ENCODE assay signal across 20 cellular contexts in genomic region chr11:109785714-109786113, GRCh38.
DNase-seq lines count a peak whose midpoint lies in the region; TF ChIP-seq lines count a peak whose summit lies in the region.
"Had no signal": no experiment of that assay in that cellular context is flagged by ENCODE, and none has a peak within 500 bp of the region (broad histone marks: within the 10 kb centered on the region; RNA-seq: fewer than 3 reads in every experiment).

No MANE protein-coding gene starts in this region.

- DNase-seq in GM04503 (ENCODE audit: low read depth) (peak; percentile 68), MM.1S (no peak), choroid plexus epithelial cell (ENCODE audit: low read depth) (peak; percentile 31), osteoblast (ENCODE audit: insufficient read length, low spot score, missing footprints) (no peak)
- no peak for DNase-seq in activated CD4-positive, alpha-beta T cell treated with anti-CD3 and anti-CD28 coated beads, Interleukin-2, amount 50 U/mL, for 4 hours
- no peak for DNase-seq in activated CD8-positive, alpha-beta memory T cell treated with anti-CD3 and anti-CD28 coated beads, Interleukin-2, amount 50 U/mL, for 4 hours
- no peak for DNase-seq in activated naive CD4-positive, alpha-beta T cell treated with anti-CD3 and anti-CD28 coated beads, Interleukin-2, amount 10 ng/mL, durations not matched to agents 7 days and 5 days
- DNase-seq: activated CD4-positive, alpha-beta T cell treated with anti-CD3 and anti-CD28 coated beads, Interleukin-2, amount 10 ng/mL, durations not matched to agents 24 days and 14 days; activated T-cell treated with anti-CD3 and anti-CD28 coated beads, Interleukin-2, amount 50 U/mL, for 1 hour; caudate nucleus; DMS79; effector CD8-positive, alpha-beta T cell; lower lobe of right lung; nephron progenitor cell; stomach; T1000 had no signal

- H4K20me1 ChIP-seq in MM.1S (ENCODE audit: insufficient read depth, low read length) (no peaks in the 10 kb centered on the region), osteoblast (ENCODE audit: insufficient read depth, low read length) (no peaks in the 10 kb centered on the region)
- H4K20me1 ChIP-seq: BLaER1 treated with 17β-estradiol and CSF1 and Interleukin-3, amounts not matched to agents 10 nM and 100 nM had no signal

- H3K4me2 ChIP-seq in MM.1S (ENCODE audit: low read depth, low read length) (peak overlapping the region; percentile 28), osteoblast (ENCODE audit: insufficient read depth, low read length) (peak overlapping the region; percentile 49)

- no peak for TF ChIP-seq CTCF in MM.1S (IDR thresholded peaks at IDR 0.05; ENCODE audit: low read length)
- no peak for TF ChIP-seq CTCF in choroid plexus epithelial cell (conservative IDR thresholded peaks at IDR 0.05; ENCODE audit: low read depth, low read length)
- no peak for TF ChIP-seq CTCF in osteoblast (IDR thresholded peaks at IDR 0.05; ENCODE audit: extremely low read depth, low read depth, low read length)

- H3K79me2 ChIP-seq in MM.1S (ENCODE audit: low read length) (no peaks in the 10 kb centered on the region), osteoblast (ENCODE audit: insufficient read depth, low read length) (no peaks in the 10 kb centered on the region)

- no peaks in the 10 kb centered on the region for H3K9me2 ChIP-seq in MM.1S (replicated peaks; ENCODE audit: insufficient read depth, low read length)

- no peak overlapping the region for H3K27ac Mint-ChIP-seq in activated naive CD4-positive, alpha-beta T cell treated with anti-CD3 and anti-CD28 coated beads, Interleukin-2, amount 10 ng/mL, durations not matched to agents 7 days and 5 days
- H3K27ac Mint-ChIP-seq: activated CD4-positive, alpha-beta T cell treated with anti-CD3 and anti-CD28 coated beads, Interleukin-2, amount 10 ng/mL, durations not matched to agents 24 days and 14 days; activated naive CD4-positive, alpha-beta T cell treated with anti-CD3 and anti-CD28 coated beads, Interleukin-2, amount 50 U/mL, for 72 hours; nephron progenitor cell had no signal

- peak overlapping the region; percentile 5; the same call in 1 of the 2 replicates for H3K9ac ChIP-seq in MM.1S (ENCODE audit: low read length)
- H3K9ac ChIP-seq: BLaER1 treated with 17β-estradiol and CSF1 and Interleukin-3, amounts not matched to agents 10 nM and 100 nM had no signal

- H3K27ac ChIP-seq in MM.1S (ENCODE audit: low read length), result peak overlapping the region; percentile 40; the same call in 1 of the 2 replicates
- no peak overlapping the region for H3K27ac ChIP-seq in osteoblast (ENCODE audit: low read depth, low read length)
- H3K27ac ChIP-seq: BLaER1 treated with 17β-estradiol and CSF1 and Interleukin-3, amounts not matched to agents 10 nM and 100 nM; gastroesophageal sphincter; lower lobe of right lung; SJSA1; stomach had no signal

- peaks cover 44% of the 10 kb centered on the region for H3K4me1 ChIP-seq in MM.1S (ENCODE audit: low read length)
- H3K4me1 ChIP-seq in osteoblast (ENCODE audit: insufficient read depth, low read length), result no peaks in the 10 kb centered on the region
- H3K4me1 ChIP-seq: gastroesophageal sphincter, lower lobe of right lung, SJSA1, stomach had no signal

- no peaks in the 10 kb centered on the region for H3K4me1 Mint-ChIP-seq in activated naive CD4-positive, alpha-beta T cell treated with anti-CD3 and anti-CD28 coated beads, Interleukin-2, amount 10 ng/mL, durations not matched to agents 7 days and 5 days
- H3K4me1 Mint-ChIP-seq: activated CD4-positive, alpha-beta T cell treated with anti-CD3 and anti-CD28 coated beads, Interleukin-2, amount 10 ng/mL, durations not matched to agents 24 days and 14 days had no signal

- no peak overlapping the region for H3K4me3 Mint-ChIP-seq in activated naive CD4-positive, alpha-beta T cell treated with anti-CD3 and anti-CD28 coated beads, Interleukin-2, amount 10 ng/mL, durations not matched to agents 7 days and 5 days
- H3K4me3 Mint-ChIP-seq: activated CD4-positive, alpha-beta T cell treated with anti-CD3 and anti-CD28 coated beads, Interleukin-2, amount 10 ng/mL, durations not matched to agents 24 days and 14 days; nephron progenitor cell had no signal

- peak overlapping the region; percentile 18; the same call in 1 of the 2 replicates for H2AFZ ChIP-seq in MM.1S (ENCODE audit: low read length)
- H2AFZ ChIP-seq in osteoblast (ENCODE audit: low read length), result no peak overlapping the region

- H3F3A ChIP-seq in MM.1S (ENCODE audit: insufficient read depth, low read length), result peaks cover 17% of the 10 kb centered on the region

- H3K36me3 Mint-ChIP-seq in activated naive CD4-positive, alpha-beta T cell treated with anti-CD3 and anti-CD28 coated beads, Interleukin-2, amount 10 ng/mL, durations not matched to agents 7 days and 5 days, result no peaks in the 10 kb centered on the region
- H3K36me3 Mint-ChIP-seq: activated naive CD4-positive, alpha-beta T cell treated with anti-CD3 and anti-CD28 coated beads, Interleukin-2, amount 50 U/mL, for 72 hours had no signal

- no peaks in the 10 kb centered on the region for H3K9me3 Mint-ChIP-seq in activated naive CD4-positive, alpha-beta T cell treated with anti-CD3 and anti-CD28 coated beads, Interleukin-2, amount 10 ng/mL, durations not matched to agents 7 days and 5 days
- H3K9me3 Mint-ChIP-seq: activated CD4-positive, alpha-beta T cell treated with anti-CD3 and anti-CD28 coated beads, Interleukin-2, amount 10 ng/mL, durations not matched to agents 24 days and 14 days; activated naive CD4-positive, alpha-beta T cell treated with anti-CD3 and anti-CD28 coated beads, Interleukin-2, amount 50 U/mL, for 72 hours; nephron progenitor cell had no signal

- no peaks in the 10 kb centered on the region for H3K36me3 ChIP-seq in MM.1S (replicated peaks; ENCODE audit: insufficient read depth, low read length)
- H3K36me3 ChIP-seq in osteoblast (ENCODE audit: insufficient read depth, low read length), result no peaks in the 10 kb centered on the region
- H3K36me3 ChIP-seq: BLaER1 treated with 17β-estradiol and CSF1 and Interleukin-3, amounts not matched to agents 10 nM and 100 nM; gastroesophageal sphincter; lower lobe of right lung; SJSA1; stomach had no signal

- H3K4me3 ChIP-seq in MM.1S (ENCODE audit: low read length), result 0 out of 2 replicates have a peak overlapping the region, but pooled peaks have one; percentile 24
- H3K4me3 ChIP-seq in choroid plexus epithelial cell (ENCODE audit: low read depth, low read length), result peak overlapping the region; percentile 20
- peak overlapping the region; percentile 32 for H3K4me3 ChIP-seq in osteoblast (ENCODE audit: insufficient read depth, low read length)
- H3K4me3 ChIP-seq: BLaER1 treated with 17β-estradiol and CSF1 and Interleukin-3, amounts not matched to agents 10 nM and 100 nM; gastroesophageal sphincter; lower lobe of right lung; SJSA1; stomach had no signal

- CTCF ChIA-PET in activated naive CD4-positive, alpha-beta T cell treated with anti-CD3 and anti-CD28 coated beads, Interleukin-2, amount 10 ng/mL, durations not matched to agents 7 days and 5 days (lab: Charles Lee), result no interaction called here

- no peaks in the 10 kb centered on the region for H3K27me3 Mint-ChIP-seq in activated naive CD4-positive, alpha-beta T cell treated with anti-CD3 and anti-CD28 coated beads, Interleukin-2, amount 10 ng/mL, durations not matched to agents 7 days and 5 days
- H3K27me3 Mint-ChIP-seq: activated CD4-positive, alpha-beta T cell treated with anti-CD3 and anti-CD28 coated beads, Interleukin-2, amount 10 ng/mL, durations not matched to agents 24 days and 14 days had no signal

- no peaks in the 10 kb centered on the region for H3K27me3 ChIP-seq in MM.1S (replicated peaks; ENCODE audit: insufficient read depth, low read length)
- H3K27me3 ChIP-seq in osteoblast (ENCODE audit: insufficient read depth, low read length), result no peaks in the 10 kb centered on the region
- H3K27me3 ChIP-seq: BLaER1 treated with 17β-estradiol and CSF1 and Interleukin-3, amounts not matched to agents 10 nM and 100 nM; gastroesophageal sphincter; SJSA1; stomach had no signal

- H3K9me3 ChIP-seq in MM.1S (replicated peaks; ENCODE audit: insufficient read depth, low read length) (no peaks in the 10 kb centered on the region), osteoblast (ENCODE audit: low read depth, low read length) (no peaks in the 10 kb centered on the region)
- H3K9me3 ChIP-seq: gastroesophageal sphincter, lower lobe of right lung, SJSA1, stomach had no signal

Comparison
In these comparisons a context has a peak if more than half of its experiments do, and no peak if none do; other contexts are left out.
1. DNase-seq: peak in GM04503 (single experiment) and choroid plexus epithelial cell (single experiment); none in MM.1S (single experiment), osteoblast (single experiment), activated CD4-positive, alpha-beta T cell treated with anti-CD3 and anti-CD28 coated beads, Interleukin-2, amount 50 U/mL, for 4 hours (0 of 2), activated CD8-positive, alpha-beta memory T cell treated with anti-CD3 and anti-CD28 coated beads, Interleukin-2, amount 50 U/mL, for 4 hours (single experiment) and activated naive CD4-positive, alpha-beta T cell treated with anti-CD3 and anti-CD28 coated beads, Interleukin-2, amount 10 ng/mL, durations not matched to agents 7 days and 5 days (single experiment).
2. Peak in every context shown above with its lines, with median percentiles within 50 percentile points of each other: H3K4me3 ChIP-seq.